ENCODE assay signal across 16 cellular contexts in genomic region chr6:37779902-37780628, GRCh38. TPM values are rescaled to one million over a fixed set of nuclear protein-coding genes. Genes with fewer than 3 reads are reported as not detected.
DNase-seq lines count a peak whose midpoint lies in the region; ATAC-seq, FAIRE-seq and TF ChIP-seq lines count a peak whose summit lies in the region.
"Had no signal": no experiment of that assay in that cellular context is flagged by ENCODE, and none has a peak within 500 bp of the region (broad histone marks: within the 10 kb centered on the region; RNA-seq: fewer than 3 reads in every experiment).

No MANE protein-coding gene starts in this region.

- no peaks in the 10 kb centered on the region for H3K36me3 Mint-ChIP-seq in CD8-positive, alpha-beta memory T cell

- peaks cover 11 to 19% (median 17%) of the 10 kb centered on the region in 3 donors for H3K4me1 Mint-ChIP-seq in CD8-positive, alpha-beta memory T cell

- H2AFZ ChIP-seq in MM.1S (ENCODE audit: low read length) (peak overlapping the region; percentile 61; the same call in 1 of the 2 replicates), GM12878 (ENCODE audit: control insufficient read depth, low read depth, low read length) (no peak overlapping the region; the same call in 1 of the 2 replicates), neuronal stem cell (ENCODE audit: low read length) (peak overlapping the region; percentile 59)

- TF ChIP-seq RAD21 in GM12878 (IDR thresholded peaks at IDR 0.05; ENCODE audit: insufficient read depth, low read depth, low read length) = no peak

- no peak for TF ChIP-seq POLR2A in GM12878 (IDR thresholded peaks at IDR 0.05; ENCODE audit: low read depth, low read length)

- WGBS in GM12878 (ENCODE audit: insufficient coverage, insufficient replicate concordance, low lambda C conversion rate, missing lambda C conversion rate) = 77% methylated on average over 7 of the region's 7 CpGs
- WGBS in neuronal stem cell (ENCODE audit: extremely low coverage in 2 of 2, insufficient read length in 2 of 2, insufficient replicate concordance in 1 of 2), 2 donors = no CpG with 5 or more reads among the region's 7 CpGs

- H3K27ac ChIP-seq in MM.1S (ENCODE audit: low read length) = peak overlapping the region; percentile 29; the same call in 1 of the 2 replicates
- peak overlapping the region; percentile 48 for H3K27ac ChIP-seq in GM12878 (ENCODE audit: control insufficient read depth, insufficient read depth)
- no peak overlapping the region for H3K27ac ChIP-seq in neuronal stem cell (replicated peaks; ENCODE audit: low read length)
- no peak overlapping the region for H3K27ac ChIP-seq in CD8-positive, alpha-beta memory T cell (ENCODE audit: low read depth, low read length)
- H3K27ac ChIP-seq: BLaER1 treated with 17β-estradiol and CSF1 and Interleukin-3, amounts not matched to agents 10 nM and 100 nM; HL-60 had no signal

- no peaks in the 10 kb centered on the region for H3K79me1 ChIP-seq in neuronal stem cell (ENCODE audit: low read depth, low read length)

- H3K4me3 ChIP-seq in MM.1S (ENCODE audit: low read length) (no peak overlapping the region), GM12878 (no peak overlapping the region), neuronal stem cell (ENCODE audit: low read length in 2 of 2) (no peak overlapping the region)
- no peak overlapping the region for H3K4me3 ChIP-seq in CD8-positive, alpha-beta memory T cell (ENCODE audit: low read length)
- H3K4me3 ChIP-seq: BLaER1 treated with 17β-estradiol and CSF1 and Interleukin-3, amounts not matched to agents 10 nM and 100 nM; K562 had no signal

- no peak overlapping the region for H2BK15ac ChIP-seq in neuronal stem cell (ENCODE audit: low read length)

- H4K8ac ChIP-seq in neuronal stem cell (ENCODE audit: low read depth, low read length) = no peak overlapping the region

- H4K20me1 ChIP-seq in MM.1S (ENCODE audit: insufficient read depth, low read length) (no peaks in the 10 kb centered on the region), GM12878 (ENCODE audit: control insufficient read depth, insufficient read depth) (no peaks in the 10 kb centered on the region)
- H4K20me1 ChIP-seq: BLaER1 treated with 17β-estradiol and CSF1 and Interleukin-3, amounts not matched to agents 10 nM and 100 nM had no signal

- no TSS peak for BruUV-seq in GM12878 (replicated peaks; lab: Mats Ljungman, UMichigan)

- CTCF ChIA-PET in GM12878 (lab: Yijun Ruan, JAX) = interaction anchor here (0.7 to 1.5 kb wide), 8 partner anchors 10 to 237 kb away, joined by 3 to 6 read pairs (median 3); no protein-coding TSS in a partner anchor
- CTCF ChIA-PET in CD8-positive, alpha-beta memory T cell (lab: Charles Lee) = no interaction called here

- peak overlapping the region; percentile 45; the same call in 1 of the 2 replicates for H3K4me2 ChIP-seq in MM.1S (ENCODE audit: low read depth, low read length)
- H3K4me2 ChIP-seq in GM12878 (ENCODE audit: control insufficient read depth, insufficient read depth) = no peak overlapping the region; the same call in 1 of the 2 replicates
- no peak overlapping the region for H3K4me2 ChIP-seq in neuronal stem cell (ENCODE audit: insufficient read depth, low read length, poor library complexity, severe bottlenecking)
- H3K4me2 ChIP-seq: BLaER1 treated with 17β-estradiol and CSF1 and Interleukin-3, amounts not matched to agents 10 nM and 100 nM had no signal

- POLR2A ChIA-PET in GM12878 (lab: Charles Lee) = interaction anchor here (0.7 to 1.1 kb wide), 2 partner anchors 39 to 178 kb away, joined by 4 to 6 read pairs; partner anchors contain the start of gene ZFAND3
- POLR2A ChIA-PET in CD8-positive, alpha-beta memory T cell (lab: Charles Lee) = no interaction called here

- no peaks in the 10 kb centered on the region for H3K79me2 ChIP-seq in MM.1S (ENCODE audit: low read length)
- no peaks in the 10 kb centered on the region for H3K79me2 ChIP-seq in GM12878 (ENCODE audit: control insufficient read depth, insufficient read depth, low read length)

- H3K4me3 Mint-ChIP-seq in CD8-positive, alpha-beta memory T cell = no peak overlapping the region

- H3K9me3 ChIP-seq in MM.1S (replicated peaks; ENCODE audit: insufficient read depth, low read length) (no peaks in the 10 kb centered on the region), GM12878 (replicated peaks; ENCODE audit: control insufficient read depth, insufficient read depth, low read length) (no peaks in the 10 kb centered on the region), neuronal stem cell (replicated peaks in 1 of 2; ENCODE audit: control insufficient read depth in 2 of 2, insufficient read depth in 1 of 2, low read depth in 1 of 2, low read length in 2 of 2) (no peaks in the 10 kb centered on the region)
- no peaks in the 10 kb centered on the region for H3K9me3 ChIP-seq in CD8-positive, alpha-beta memory T cell (ENCODE audit: low read length)
- H3K9me3 ChIP-seq: BLaER1 treated with 17β-estradiol and CSF1 and Interleukin-3, amounts not matched to agents 10 nM and 100 nM had no signal

- in situ Hi-C loops in GM12878 (cut with MboI) (loop anchor here (10.0 kb wide), 1 partner anchor 715 kb away; no protein-coding TSS in a partner anchor), KBM-7 (cut with MboI; ENCODE audit: low pct_unique_long_range_greater_than_20kb, low sequenced_read_pairs) (no loop called here)

- peak overlapping the region; percentile 56 for H2AK5ac ChIP-seq in neuronal stem cell (ENCODE audit: low read depth, low read length)

- H2BK120ac ChIP-seq in neuronal stem cell (ENCODE audit: low read depth, low read length) = no peak overlapping the region

- H3K36me3 ChIP-seq in MM.1S (replicated peaks; ENCODE audit: insufficient read depth, low read length) = no peaks in the 10 kb centered on the region
- H3K36me3 ChIP-seq in GM12878 (ENCODE audit: control insufficient read depth in 2 of 2, insufficient read depth in 2 of 2, low read length in 1 of 2) = no peaks in the 10 kb centered on the region
- no peaks in the 10 kb centered on the region for H3K36me3 ChIP-seq in neuronal stem cell (replicated peaks in 1 of 2; ENCODE audit: control insufficient read depth in 2 of 2, insufficient read depth in 2 of 2, low read length in 2 of 2)
- H3K36me3 ChIP-seq in CD8-positive, alpha-beta memory T cell (ENCODE audit: insufficient read depth, low read length) = no peaks in the 10 kb centered on the region
- H3K36me3 ChIP-seq: BLaER1 treated with 17β-estradiol and CSF1 and Interleukin-3, amounts not matched to agents 10 nM and 100 nM had no signal

- H3K18ac ChIP-seq in neuronal stem cell (ENCODE audit: low read length) = peak overlapping the region; percentile 74

- no peak overlapping the region for H2BK12ac ChIP-seq in neuronal stem cell (ENCODE audit: low read length)

- no peak for FAIRE-seq in GM12878 (lab: Jason Lieb, UNC)
- FAIRE-seq: K562 had no signal

- RAD21 ChIA-PET in GM12878 (lab: Charles Lee; ENCODE audit: unreplicated experiment) = interaction anchor here (0.7 to 1.6 kb wide), 4 partner anchors 10 to 285 kb away, joined by 3 to 6 read pairs (median 4); partner anchors contain the start of gene ZFAND3

- no peak overlapping the region for H3K14ac ChIP-seq in neuronal stem cell (ENCODE audit: low read length)

- peaks cover 18 to 30% of the 10 kb centered on the region in 2 donors for H3K27me3 Mint-ChIP-seq in CD8-positive, alpha-beta memory T cell

- no peak overlapping the region for H3K4ac ChIP-seq in neuronal stem cell (ENCODE audit: low read length)

- SMC1A ChIA-PET in GM12878 (lab: Charles Lee; ENCODE audit: uncharacterized antibody, unreplicated experiment) = interaction anchor here (0.7 to 1.5 kb wide), 3 partner anchors 11 to 231 kb away, joined by 3 to 5 read pairs (median 4); no protein-coding TSS in a partner anchor

- H3K4me1 ChIP-seq in MM.1S (ENCODE audit: low read length) = peaks cover 25% of the 10 kb centered on the region
- peaks cover 38% of the 10 kb centered on the region for H3K4me1 ChIP-seq in GM12878 (ENCODE audit: control insufficient read depth, insufficient read depth, low read length)
- peaks cover 42 to 53% of the 10 kb centered on the region in 2 donors for H3K4me1 ChIP-seq in neuronal stem cell (ENCODE audit: control insufficient read depth in 2 of 2, insufficient read depth in 1 of 2, low read depth in 1 of 2, low read length in 2 of 2)
- peaks cover 12% of the 10 kb centered on the region for H3K4me1 ChIP-seq in CD8-positive, alpha-beta memory T cell (ENCODE audit: insufficient read depth, low read length)

- peak; percentile 25 for DNase-seq in NCI-H2227 (lab: John Stamatoyannopoulos, UW; ENCODE audit: unreplicated experiment)
- DNase-seq in NCI-H2227 treated with DMSO at 0.1 percent for 48 hours (lab: John Stamatoyannopoulos, UW) = no peak
- no peak for DNase-seq in MM.1S
- no peak for DNase-seq in GM12878 (ENCODE audit: low read depth, low spot score)
- DNase-seq in neuronal stem cell (ENCODE audit: low spot score) = no peak
- DNase-seq in KBM-7 = no peak
- DNase-seq in CD8-positive, alpha-beta memory T cell = no peak
- no peak for DNase-seq in NCI-H1105 treated with DMSO at 0.1 percent for 48 hours (lab: John Stamatoyannopoulos, UW)
- DNase-seq: NCI-H1092 treated with DMSO at 0.1 percent for 48 hours, NCI-H187, NCI-H510A treated with DMSO at 0.1 percent for 48 hours, SW 1271 had no signal

- H3K9me3 Mint-ChIP-seq in CD8-positive, alpha-beta memory T cell = no peaks in the 10 kb centered on the region

- no peaks in the 10 kb centered on the region for H3K9me2 ChIP-seq in MM.1S (replicated peaks; ENCODE audit: insufficient read depth, low read length)

- TF ChIP-seq CTCF in MM.1S (IDR thresholded peaks at IDR 0.05; ENCODE audit: low read length) (no peak), GM12878 (IDR thresholded peaks at IDR 0.05 in 2 of 3, conservative IDR thresholded peaks at IDR 0.05 in 1 of 3; ENCODE audit: control insufficient read depth in 2 of 3, extremely low read depth in 1 of 3, insufficient read depth in 1 of 3, low read depth in 3 of 3, low read length in 3 of 3) (no peak)

- intact Hi-C loops in GM12878 (cut with micrococcal nuclease; ENCODE audit: unreplicated experiment) = no loop called here

- no peak for TF ChIP-seq EP300 in GM12878 (IDR thresholded peaks at IDR 0.05; ENCODE audit: borderline replicate concordance in 1 of 2, control insufficient read depth in 1 of 2, low read depth in 2 of 2, low read length in 2 of 2)

- H3K27me3 ChIP-seq in MM.1S (replicated peaks; ENCODE audit: insufficient read depth, low read length) = no peaks in the 10 kb centered on the region
- H3K27me3 ChIP-seq in GM12878 (replicated peaks in 1 of 2; ENCODE audit: control insufficient read depth in 2 of 2, insufficient read depth in 2 of 2, low read length in 1 of 2) = no peaks in the 10 kb centered on the region; a peak in 1 of 4 replicates
- peaks cover 0 to 16% (median 7%) of the 10 kb centered on the region in 3 experiments for H3K27me3 ChIP-seq in neuronal stem cell (ENCODE audit: control insufficient read depth in 3 of 3, insufficient read depth in 3 of 3, low read depth in 1 of 3, low read length in 3 of 3)
- peaks cover 11% of the 10 kb centered on the region for H3K27me3 ChIP-seq in CD8-positive, alpha-beta memory T cell (ENCODE audit: insufficient read depth, low read length, poor library complexity, severe bottlenecking)

- no peak overlapping the region for H4K91ac ChIP-seq in neuronal stem cell (ENCODE audit: low read depth, low read length, poor library complexity)

- H3F3A ChIP-seq in MM.1S (ENCODE audit: insufficient read depth, low read length) = peaks cover 20% of the 10 kb centered on the region

- H3K23ac ChIP-seq in neuronal stem cell (ENCODE audit: low read depth, low read length, poor library complexity) = no peak overlapping the region

- ATAC-seq in GM12878 = 0 out of 3 replicates have a peak, but pooled peaks have one; percentile 7
- ATAC-seq: HCT116, K562 had no signal

- H2BK5ac ChIP-seq in neuronal stem cell (ENCODE audit: low read length) = no peak overlapping the region

- no peak overlapping the region for H3K27ac Mint-ChIP-seq in CD8-positive, alpha-beta memory T cell

- no peak overlapping the region for H3K9ac ChIP-seq in MM.1S (ENCODE audit: low read length)
- H3K9ac ChIP-seq in GM12878 (ENCODE audit: control insufficient read depth, insufficient read depth, low read length) = no peak overlapping the region
- no peak overlapping the region for H3K9ac ChIP-seq in neuronal stem cell (ENCODE audit: low read depth, low read length, poor library complexity)
- H3K9ac ChIP-seq: BLaER1 treated with 17β-estradiol and CSF1 and Interleukin-3, amounts not matched to agents 10 nM and 100 nM had no signal

RNA-seq across cellular contexts. Expression of gene ZFAND3, which starts 39.5 kb away (rescaled TPM):
- total RNA-seq in GM12878 (2013; cell fraction: nucleolus; rRNA removed) = 26.2 and 26.9 TPM in 2 replicates
- 8.2 and 10.7 TPM in 2 replicates for total RNA-seq in GM12878 (2014; rRNA removed)
- 18.2 and 19.1 TPM in 2 replicates for total RNA-seq in GM12878 (2014; rRNA removed; fragmentation: Illumina TruSeq; extraction: Trizol)
- 34.4 and 38.0 TPM in 2 replicates for total RNA-seq in GM12878 (2021)
- polyA plus RNA-seq in GM12878 (2011; ENCODE audit: low read depth) = 25.3 TPM
- polyA plus RNA-seq in GM12878 (2011; rRNA removed) = 16.0 and 17.0 TPM in 2 replicates
- 9.5 and 13.2 TPM in 2 replicates for polyA plus RNA-seq in GM12878 (2011; cell fraction: cytosol; rRNA removed)
- 7.8 and 10.9 TPM in 2 replicates for polyA plus RNA-seq in GM12878 (2011; cell fraction: nucleus; rRNA removed)
- 50.6 and 56.3 TPM in 2 replicates for polyA plus RNA-seq in GM12878 (2012)
- polyA plus RNA-seq in GM12878 (2014; fragmentation: Illumina TruSeq; extraction: Trizol) = 29.1 and 34.3 TPM in 2 replicates
- polyA plus RNA-seq in GM12878 (2014; fragmentation: Nextera tagmentation; extraction: Ambion mirVana) = 1 to 10 TPM in 1 of 2 experiments, under 1 TPM in 1; 0.90 to 1.8 TPM
- 16.9 and 17.2 TPM in 2 replicates for polyA plus RNA-seq in GM12878 (2014; rRNA removed)
- polyA plus RNA-seq in GM12878 (2016; fragmentation: Nextera tagmentation; extraction: Ambion mirVana) = 10 to 100 TPM in 1 of 2 experiments, 1 to 10 TPM in 1; 5.3 to 15.7 TPM
- polyA minus RNA-seq in GM12878 (2011; rRNA and poly(A)+ RNA removed) = 10.6 and 11.9 TPM in 2 replicates
- 13.6 and 16.2 TPM in 2 replicates for polyA minus RNA-seq in GM12878 (2011; cell fraction: cytosol; rRNA and poly(A)+ RNA removed)
- polyA minus RNA-seq in GM12878 (2011; cell fraction: nucleus; rRNA and poly(A)+ RNA removed) = 10.0 and 25.9 TPM in 2 replicates
- polyA plus RNA-seq in neuronal stem cell (2013, experiment 1 of 2) = 76.7 TPM
- polyA plus RNA-seq in neuronal stem cell (2013, experiment 2 of 2) = 81.6 TPM
- total RNA-seq in CD8-positive, alpha-beta memory T cell = 10 to 100 TPM; 29.1 to 29.4 TPM
- polyA plus RNA-seq in CD8-positive, alpha-beta memory T cell = 5.2 TPM

Comparison
In these comparisons a context has a peak if more than half of its experiments do, and no peak if none do; other contexts are left out.
1. H3K27ac ChIP-seq: peak in MM.1S (single experiment) and GM12878 (single experiment); none in neuronal stem cell (single experiment) and CD8-positive, alpha-beta memory T cell (single experiment).